Comparison of ENCODE assay signal across 1 cellular context in genomic region chr1:39817091-39817932, GRCh38.
A peak's percentile ranks its signal among the peaks of the same experiment; 100 is the strongest.
TF ChIP-seq lines count a peak whose summit lies in the region.
"Not testable (repeated sequence)": the region's sequence is repeated elsewhere in the genome, so short reads cannot be mapped to it uniquely, and the experiment has no call there.

No MANE protein-coding gene starts in this region.

TF ChIP-seq in HepG2, 621 proteins besides CTCF, POLR2A, EP300 and RAD21 (continued from another document):
- TF ChIP-seq, protein P1, sequence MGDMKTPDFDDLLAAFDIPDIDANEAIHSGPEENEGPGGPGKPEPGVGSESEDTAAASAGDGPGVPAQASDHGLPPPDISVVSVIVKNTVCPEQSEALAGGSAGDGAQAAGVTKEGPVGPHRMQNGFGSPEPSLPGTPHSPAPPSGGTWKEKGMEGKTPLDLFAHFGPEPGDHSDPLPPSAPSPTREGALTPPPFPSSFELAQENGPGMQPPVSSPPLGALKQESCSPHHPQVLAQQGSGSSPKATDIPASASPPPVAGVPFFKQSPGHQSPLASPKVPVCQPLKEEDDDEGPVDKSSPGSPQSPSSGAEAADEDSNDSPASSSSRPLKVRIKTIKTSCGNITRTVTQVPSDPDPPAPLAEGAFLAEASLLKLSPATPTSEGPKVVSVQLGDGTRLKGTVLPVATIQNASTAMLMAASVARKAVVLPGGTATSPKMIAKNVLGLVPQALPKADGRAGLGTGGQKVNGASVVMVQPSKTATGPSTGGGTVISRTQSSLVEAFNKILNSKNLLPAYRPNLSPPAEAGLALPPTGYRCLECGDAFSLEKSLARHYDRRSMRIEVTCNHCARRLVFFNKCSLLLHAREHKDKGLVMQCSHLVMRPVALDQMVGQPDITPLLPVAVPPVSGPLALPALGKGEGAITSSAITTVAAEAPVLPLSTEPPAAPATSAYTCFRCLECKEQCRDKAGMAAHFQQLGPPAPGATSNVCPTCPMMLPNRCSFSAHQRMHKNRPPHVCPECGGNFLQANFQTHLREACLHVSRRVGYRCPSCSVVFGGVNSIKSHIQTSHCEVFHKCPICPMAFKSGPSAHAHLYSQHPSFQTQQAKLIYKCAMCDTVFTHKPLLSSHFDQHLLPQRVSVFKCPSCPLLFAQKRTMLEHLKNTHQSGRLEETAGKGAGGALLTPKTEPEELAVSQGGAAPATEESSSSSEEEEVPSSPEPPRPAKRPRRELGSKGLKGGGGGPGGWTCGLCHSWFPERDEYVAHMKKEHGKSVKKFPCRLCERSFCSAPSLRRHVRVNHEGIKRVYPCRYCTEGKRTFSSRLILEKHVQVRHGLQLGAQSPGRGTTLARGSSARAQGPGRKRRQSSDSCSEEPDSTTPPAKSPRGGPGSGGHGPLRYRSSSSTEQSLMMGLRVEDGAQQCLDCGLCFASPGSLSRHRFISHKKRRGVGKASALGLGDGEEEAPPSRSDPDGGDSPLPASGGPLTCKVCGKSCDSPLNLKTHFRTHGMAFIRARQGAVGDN (CRISPR knock-in tag; IDR thresholded peaks at IDR 0.05), result peak; percentile 68
- TF ChIP-seq, protein P2, sequence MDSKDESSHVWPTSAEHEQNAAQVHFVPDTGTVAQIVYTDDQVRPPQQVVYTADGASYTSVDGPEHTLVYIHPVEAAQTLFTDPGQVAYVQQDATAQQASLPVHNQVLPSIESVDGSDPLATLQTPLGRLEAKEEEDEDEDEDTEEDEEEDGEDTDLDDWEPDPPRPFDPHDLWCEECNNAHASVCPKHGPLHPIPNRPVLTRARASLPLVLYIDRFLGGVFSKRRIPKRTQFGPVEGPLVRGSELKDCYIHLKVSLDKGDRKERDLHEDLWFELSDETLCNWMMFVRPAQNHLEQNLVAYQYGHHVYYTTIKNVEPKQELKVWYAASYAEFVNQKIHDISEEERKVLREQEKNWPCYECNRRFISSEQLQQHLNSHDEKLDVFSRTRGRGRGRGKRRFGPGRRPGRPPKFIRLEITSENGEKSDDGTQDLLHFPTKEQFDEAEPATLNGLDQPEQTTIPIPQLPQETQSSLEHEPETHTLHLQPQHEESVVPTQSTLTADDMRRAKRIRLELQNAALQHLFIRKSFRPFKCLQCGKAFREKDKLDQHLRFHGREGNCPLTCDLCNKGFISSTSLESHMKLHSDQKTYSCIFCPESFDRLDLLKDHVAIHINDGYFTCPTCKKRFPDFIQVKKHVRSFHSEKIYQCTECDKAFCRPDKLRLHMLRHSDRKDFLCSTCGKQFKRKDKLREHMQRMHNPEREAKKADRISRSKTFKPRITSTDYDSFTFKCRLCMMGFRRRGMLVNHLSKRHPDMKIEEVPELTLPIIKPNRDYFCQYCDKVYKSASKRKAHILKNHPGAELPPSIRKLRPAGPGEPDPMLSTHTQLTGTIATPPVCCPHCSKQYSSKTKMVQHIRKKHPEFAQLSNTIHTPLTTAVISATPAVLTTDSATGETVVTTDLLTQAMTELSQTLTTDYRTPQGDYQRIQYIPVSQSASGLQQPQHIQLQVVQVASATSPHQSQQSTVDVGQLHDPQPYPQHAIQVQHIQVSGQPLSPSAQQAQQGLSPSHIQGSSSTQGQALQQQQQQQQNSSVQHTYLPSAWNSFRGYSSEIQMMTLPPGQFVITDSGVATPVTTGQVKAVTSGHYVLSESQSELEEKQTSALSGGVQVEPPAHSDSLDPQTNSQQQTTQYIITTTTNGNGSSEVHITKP (CRISPR knock-in tag; IDR thresholded peaks at IDR 0.05; ENCODE audit: low read depth), result peak; percentile 24; the same call in 1 of the 2 replicates
- TF ChIP-seq, protein P3, sequence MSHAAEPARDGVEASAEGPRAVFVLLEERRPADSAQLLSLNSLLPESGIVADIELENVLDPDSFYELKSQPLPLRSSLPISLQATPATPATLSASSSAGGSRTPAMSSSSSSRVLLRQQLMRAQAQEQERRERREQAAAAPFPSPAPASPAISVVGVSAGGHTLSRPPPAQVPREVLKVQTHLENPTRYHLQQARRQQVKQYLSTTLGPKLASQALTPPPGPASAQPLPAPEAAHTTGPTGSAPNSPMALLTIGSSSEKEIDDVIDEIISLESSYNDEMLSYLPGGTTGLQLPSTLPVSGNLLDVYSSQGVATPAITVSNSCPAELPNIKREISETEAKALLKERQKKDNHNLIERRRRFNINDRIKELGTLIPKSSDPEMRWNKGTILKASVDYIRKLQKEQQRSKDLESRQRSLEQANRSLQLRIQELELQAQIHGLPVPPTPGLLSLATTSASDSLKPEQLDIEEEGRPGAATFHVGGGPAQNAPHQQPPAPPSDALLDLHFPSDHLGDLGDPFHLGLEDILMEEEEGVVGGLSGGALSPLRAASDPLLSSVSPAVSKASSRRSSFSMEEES (CRISPR knock-in tag; IDR thresholded peaks at IDR 0.05), result 0 out of 2 replicates have a peak, but pooled peaks have one; percentile 13
- peak; percentile 43; the same call in 1 of the 2 replicates for TF ChIP-seq ZFY (CRISPR knock-in tag; IDR thresholded peaks at IDR 0.05)
- 0 out of 2 replicates have a peak, but pooled peaks have one; percentile 46 for TF ChIP-seq ZMAT3 (CRISPR knock-in tag; conservative IDR thresholded peaks at IDR 0.05)
- peak; percentile 23; the same call in 1 of the 2 replicates for TF ChIP-seq SAP130 (CRISPR knock-in tag; IDR thresholded peaks at IDR 0.05; ENCODE audit: low read depth)
- not testable (repeated sequence) for TF ChIP-seq GABPA (IDR thresholded peaks at IDR 0.05; ENCODE audit: low read depth, low read length)
- TF ChIP-seq GABPA (CRISPR knock-in tag; IDR thresholded peaks at IDR 0.05; ENCODE audit: low read depth), result peak; percentile 32; the same call in 1 of the 2 replicates
- TF ChIP-seq, protein P4, sequence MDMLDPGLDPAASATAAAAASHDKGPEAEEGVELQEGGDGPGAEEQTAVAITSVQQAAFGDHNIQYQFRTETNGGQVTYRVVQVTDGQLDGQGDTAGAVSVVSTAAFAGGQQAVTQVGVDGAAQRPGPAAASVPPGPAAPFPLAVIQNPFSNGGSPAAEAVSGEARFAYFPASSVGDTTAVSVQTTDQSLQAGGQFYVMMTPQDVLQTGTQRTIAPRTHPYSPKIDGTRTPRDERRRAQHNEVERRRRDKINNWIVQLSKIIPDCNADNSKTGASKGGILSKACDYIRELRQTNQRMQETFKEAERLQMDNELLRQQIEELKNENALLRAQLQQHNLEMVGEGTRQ (IDR thresholded peaks at IDR 0.05; ENCODE audit: low read depth, low read length), result peak; percentile 36; the same call in 1 of the 2 replicates
- TF ChIP-seq, protein P4 (CRISPR knock-in tag; IDR thresholded peaks at IDR 0.05; ENCODE audit: borderline replicate concordance), result peak; percentile 57; the same call in 1 of the 2 replicates
- TF ChIP-seq ELF1 (CRISPR knock-in tag; IDR thresholded peaks at IDR 0.05), result 0 out of 2 replicates have a peak, but pooled peaks have one; percentile 41
- peak; percentile 29; the same call in 1 of the 2 replicates for TF ChIP-seq GABPB1 (CRISPR knock-in tag; IDR thresholded peaks at IDR 0.05)
- TF ChIP-seq ZFP91 (CRISPR knock-in tag; IDR thresholded peaks at IDR 0.05; ENCODE audit: borderline replicate concordance), result peak; percentile 39; the same call in 1 of the 2 replicates
- TF ChIP-seq HNRNPL (IDR thresholded peaks at IDR 0.05; ENCODE audit: low read depth, low read length), result 0 out of 2 replicates have a peak, but pooled peaks have one; percentile 38
- peak; percentile 36; the same call in 1 of the 2 replicates for TF ChIP-seq ZSCAN30 (CRISPR knock-in tag; IDR thresholded peaks at IDR 0.05)
- TF ChIP-seq, protein P5, sequence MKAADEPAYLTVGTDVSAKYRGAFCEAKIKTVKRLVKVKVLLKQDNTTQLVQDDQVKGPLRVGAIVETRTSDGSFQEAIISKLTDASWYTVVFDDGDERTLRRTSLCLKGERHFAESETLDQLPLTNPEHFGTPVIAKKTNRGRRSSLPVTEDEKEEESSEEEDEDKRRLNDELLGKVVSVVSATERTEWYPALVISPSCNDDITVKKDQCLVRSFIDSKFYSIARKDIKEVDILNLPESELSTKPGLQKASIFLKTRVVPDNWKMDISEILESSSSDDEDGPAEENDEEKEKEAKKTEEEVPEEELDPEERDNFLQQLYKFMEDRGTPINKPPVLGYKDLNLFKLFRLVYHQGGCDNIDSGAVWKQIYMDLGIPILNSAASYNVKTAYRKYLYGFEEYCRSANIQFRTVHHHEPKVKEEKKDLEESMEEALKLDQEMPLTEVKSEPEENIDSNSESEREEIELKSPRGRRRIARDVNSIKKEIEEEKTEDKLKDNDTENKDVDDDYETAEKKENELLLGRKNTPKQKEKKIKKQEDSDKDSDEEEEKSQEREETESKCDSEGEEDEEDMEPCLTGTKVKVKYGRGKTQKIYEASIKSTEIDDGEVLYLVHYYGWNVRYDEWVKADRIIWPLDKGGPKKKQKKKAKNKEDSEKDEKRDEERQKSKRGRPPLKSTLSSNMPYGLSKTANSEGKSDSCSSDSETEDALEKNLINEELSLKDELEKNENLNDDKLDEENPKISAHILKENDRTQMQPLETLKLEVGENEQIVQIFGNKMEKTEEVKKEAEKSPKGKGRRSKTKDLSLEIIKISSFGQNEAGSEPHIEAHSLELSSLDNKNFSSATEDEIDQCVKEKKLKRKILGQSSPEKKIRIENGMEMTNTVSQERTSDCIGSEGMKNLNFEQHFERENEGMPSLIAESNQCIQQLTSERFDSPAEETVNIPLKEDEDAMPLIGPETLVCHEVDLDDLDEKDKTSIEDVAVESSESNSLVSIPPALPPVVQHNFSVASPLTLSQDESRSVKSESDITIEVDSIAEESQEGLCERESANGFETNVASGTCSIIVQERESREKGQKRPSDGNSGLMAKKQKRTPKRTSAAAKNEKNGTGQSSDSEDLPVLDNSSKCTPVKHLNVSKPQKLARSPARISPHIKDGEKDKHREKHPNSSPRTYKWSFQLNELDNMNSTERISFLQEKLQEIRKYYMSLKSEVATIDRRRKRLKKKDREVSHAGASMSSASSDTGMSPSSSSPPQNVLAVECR (CRISPR knock-in tag; IDR thresholded peaks at IDR 0.05; ENCODE audit: borderline replicate concordance), result peak; percentile 13; the same call in 1 of the 2 replicates
- TF ChIP-seq ZNF317 (CRISPR knock-in tag; IDR thresholded peaks at IDR 0.05), result 0 out of 2 replicates have a peak, but pooled peaks have one; percentile 9
